ENCODE assay signal across 1 cellular context in genomic region chr12:76158518-76159321, GRCh38.
A peak's percentile ranks its signal among the peaks of the same experiment; 100 is the strongest.
TF ChIP-seq lines count a peak whose summit lies in the region.

No MANE protein-coding gene starts in this region.

TF ChIP-seq in K562, 482 proteins besides CTCF, POLR2A, EP300 and RAD21 (continued from another document and continues in another):
- TF ChIP-seq ZFPM2 (CRISPR knock-in tag; IDR thresholded peaks at IDR 0.05) (no peak), ZNF780A (CRISPR knock-in tag; IDR thresholded peaks at IDR 0.05) (no peak), SNIP1 (IDR thresholded peaks at IDR 0.05; ENCODE audit: low read depth) (no peak), TEAD4 (IDR thresholded peaks at IDR 0.05; ENCODE audit: low read length) (peak; percentile 62; the same call in 1 of the 2 replicates), TEAD4 (CRISPR knock-in tag; IDR thresholded peaks at IDR 0.05; ENCODE audit: borderline replicate concordance) (no peak), ZNF280A (IDR thresholded peaks at IDR 0.05; ENCODE audit: low read depth, partially characterized antibody) (no peak), IFI16 (CRISPR knock-in tag; IDR thresholded peaks at IDR 0.05) (no peak), HNRNPK (IDR thresholded peaks at IDR 0.05; ENCODE audit: low read depth, low read length, poor library complexity, severe bottlenecking) (no peak), BRF1 (IDR thresholded peaks at IDR 0.05; ENCODE audit: borderline replicate concordance, extremely low read depth, insufficient read length) (no peak), RFX5 (IDR thresholded peaks at IDR 0.05; ENCODE audit: low read depth, low read length) (no peak), FOSL1 (tag; conservative IDR thresholded peaks at IDR 0.05) (peak; percentile 82), ZBTB40 (IDR thresholded peaks at IDR 0.05) (0 out of 2 replicates have a peak, but pooled peaks have one; percentile 30), ZBTB40 (CRISPR knock-in tag; IDR thresholded peaks at IDR 0.05) (no peak), ETV5 (CRISPR knock-in tag; IDR thresholded peaks at IDR 0.05; ENCODE audit: low read depth) (peak; percentile 67; the same call in 1 of the 2 replicates), CTBP1 (IDR thresholded peaks at IDR 0.05; ENCODE audit: borderline replicate concordance) (peak; percentile 80), NR3C1 (CRISPR knock-in tag; IDR thresholded peaks at IDR 0.05) (no peak), SRSF7 (optimal IDR thresholded peaks at IDR 0.05; ENCODE audit: low read depth, low read length) (no peak), TBL1XR1 (IDR thresholded peaks at IDR 0.05; ENCODE audit: low read length in 2 of 2) (no peak), SLC30A9 (CRISPR knock-in tag; IDR thresholded peaks at IDR 0.05) (no peak), C11orf30 (IDR thresholded peaks at IDR 0.05; ENCODE audit: low read depth) (peak; percentile 66), MCM2 (IDR thresholded peaks at IDR 0.05; ENCODE audit: low read depth) (no peak), ZNF511 (CRISPR knock-in tag; IDR thresholded peaks at IDR 0.05) (no peak), PTTG1 (tag; IDR thresholded peaks at IDR 0.05; ENCODE audit: low read depth) (no peak), ILK (tag; IDR thresholded peaks at IDR 0.05; ENCODE audit: borderline replicate concordance, low read depth) (no peak), MCM3 (IDR thresholded peaks at IDR 0.05) (no peak), ZNF609 (CRISPR knock-in tag; IDR thresholded peaks at IDR 0.05; ENCODE audit: borderline replicate concordance) (no peak), MCM7 (IDR thresholded peaks at IDR 0.05) (no peak), HMG20B (CRISPR knock-in tag; IDR thresholded peaks at IDR 0.05) (no peak), POLR2AphosphoS2 (IDR thresholded peaks at IDR 0.05; ENCODE audit: low read length) (no peak), CHAMP1 (IDR thresholded peaks at IDR 0.05) (peak; percentile 82), KLF1 (tag; IDR thresholded peaks at IDR 0.05) (no peak), NFIX (CRISPR knock-in tag; IDR thresholded peaks at IDR 0.05; ENCODE audit: low read depth) (no peak), ZNF12 (CRISPR knock-in tag; IDR thresholded peaks at IDR 0.05) (no peak), KDM2B (CRISPR knock-in tag; IDR thresholded peaks at IDR 0.05) (no peak), HNRNPUL1 (IDR thresholded peaks at IDR 0.05; ENCODE audit: low read length) (no peak), HDAC8 (tag; IDR thresholded peaks at IDR 0.05) (no peak)
- TF ChIP-seq, protein P1, sequence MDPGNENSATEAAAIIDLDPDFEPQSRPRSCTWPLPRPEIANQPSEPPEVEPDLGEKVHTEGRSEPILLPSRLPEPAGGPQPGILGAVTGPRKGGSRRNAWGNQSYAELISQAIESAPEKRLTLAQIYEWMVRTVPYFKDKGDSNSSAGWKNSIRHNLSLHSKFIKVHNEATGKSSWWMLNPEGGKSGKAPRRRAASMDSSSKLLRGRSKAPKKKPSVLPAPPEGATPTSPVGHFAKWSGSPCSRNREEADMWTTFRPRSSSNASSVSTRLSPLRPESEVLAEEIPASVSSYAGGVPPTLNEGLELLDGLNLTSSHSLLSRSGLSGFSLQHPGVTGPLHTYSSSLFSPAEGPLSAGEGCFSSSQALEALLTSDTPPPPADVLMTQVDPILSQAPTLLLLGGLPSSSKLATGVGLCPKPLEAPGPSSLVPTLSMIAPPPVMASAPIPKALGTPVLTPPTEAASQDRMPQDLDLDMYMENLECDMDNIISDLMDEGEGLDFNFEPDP (CRISPR knock-in tag; IDR thresholded peaks at IDR 0.05), result no peak
- TF ChIP-seq, protein P2, sequence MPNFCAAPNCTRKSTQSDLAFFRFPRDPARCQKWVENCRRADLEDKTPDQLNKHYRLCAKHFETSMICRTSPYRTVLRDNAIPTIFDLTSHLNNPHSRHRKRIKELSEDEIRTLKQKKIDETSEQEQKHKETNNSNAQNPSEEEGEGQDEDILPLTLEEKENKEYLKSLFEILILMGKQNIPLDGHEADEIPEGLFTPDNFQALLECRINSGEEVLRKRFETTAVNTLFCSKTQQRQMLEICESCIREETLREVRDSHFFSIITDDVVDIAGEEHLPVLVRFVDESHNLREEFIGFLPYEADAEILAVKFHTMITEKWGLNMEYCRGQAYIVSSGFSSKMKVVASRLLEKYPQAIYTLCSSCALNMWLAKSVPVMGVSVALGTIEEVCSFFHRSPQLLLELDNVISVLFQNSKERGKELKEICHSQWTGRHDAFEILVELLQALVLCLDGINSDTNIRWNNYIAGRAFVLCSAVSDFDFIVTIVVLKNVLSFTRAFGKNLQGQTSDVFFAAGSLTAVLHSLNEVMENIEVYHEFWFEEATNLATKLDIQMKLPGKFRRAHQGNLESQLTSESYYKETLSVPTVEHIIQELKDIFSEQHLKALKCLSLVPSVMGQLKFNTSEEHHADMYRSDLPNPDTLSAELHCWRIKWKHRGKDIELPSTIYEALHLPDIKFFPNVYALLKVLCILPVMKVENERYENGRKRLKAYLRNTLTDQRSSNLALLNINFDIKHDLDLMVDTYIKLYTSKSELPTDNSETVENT (CRISPR knock-in tag; IDR thresholded peaks at IDR 0.05), result no peak
